ENCODE assay signal across 34 cellular contexts in genomic region chr6:108432143-108432542, GRCh38.
"Had no signal": no experiment of that assay in that cellular context is flagged by ENCODE, and none has a peak within 500 bp of the region (broad histone marks: within the 10 kb centered on the region; RNA-seq: fewer than 3 reads in every experiment).

No MANE protein-coding gene starts in this region.

- H3K27ac ChIP-seq: KMS-11 had no signal

- H3K9me3 ChIP-seq: MG63 had no signal

- H3K4me3 ChIP-seq: MG63 had no signal

- DNase-seq: Karpas-422, Kasumi-1, MG63, MM.1S, MV-4-11, NCI-H1048, NCI-H1092, NCI-H1092 treated with DMSO at 0.1 percent for 48 hours, NCI-H1105, NCI-H1105 treated with DMSO at 0.1 percent for 48 hours, NCI-H1417, NCI-H1417 treated with DMSO at 0.1 percent for 48 hours, NCI-H1436, NCI-H1436 treated with DMSO at 0.1 percent for 48 hours, NCI-H146, NCI-H1694, NCI-H1694 treated with DMSO at 0.1 percent for 48 hours, NCI-H187, NCI-H187 treated with DMSO at 0.1 percent for 48 hours, NCI-H1930, NCI-H2029, NCI-H2029 treated with DMSO at 0.1 percent for 48 hours, NCI-H2081, NCI-H2081 treated with DMSO at 0.1 percent for 48 hours, NCI-H2107, NCI-H2171, NCI-H2171 treated with DMSO at 0.1 percent for 48 hours, NCI-H2227 treated with DMSO at 0.1 percent for 48 hours, NCI-H345, NCI-H446, NCI-H446 treated with DMSO at 0.1 percent for 48 hours, NCI-H510A, NCI-H510A treated with DMSO at 0.1 percent for 48 hours had no signal

- H3K36me3 ChIP-seq: MG63 had no signal

- H3K27me3 ChIP-seq: MG63 had no signal
